In genomic region chr1:243393093-243393492, GRCh38 we compare ENCODE assay signal across 26 cellular contexts.
DNase-seq lines count a peak whose midpoint lies in the region; ATAC-seq and TF ChIP-seq lines count a peak whose summit lies in the region.
"Had no signal": no experiment of that assay in that cellular context is flagged by ENCODE, and none has a peak within 500 bp of the region (broad histone marks: within the 10 kb centered on the region; RNA-seq: fewer than 3 reads in every experiment).

No MANE protein-coding gene starts in this region.

- no peaks in the 10 kb centered on the region for H3K9me3 ChIP-seq in endocrine pancreas (ENCODE audit: control insufficient read depth, low read length)
- H3K9me3 ChIP-seq: neutrophil, upper lobe of left lung had no signal

- TF ChIP-seq CTCF in coronary artery (IDR thresholded peaks at IDR 0.05) (no peak), type B pancreatic cell (conservative IDR thresholded peaks at IDR 0.05) (no peak)

- peaks cover 3% of the 10 kb centered on the region for H3K4me1 Mint-ChIP-seq in activated naive CD4-positive, alpha-beta T cell treated with anti-CD3 and anti-CD28 coated beads, Interleukin-2, amount 50 U/mL, for 24 hours
- peaks cover 24% of the 10 kb centered on the region for H3K4me1 Mint-ChIP-seq in type B pancreatic cell (ENCODE audit: unreplicated experiment)
- H3K4me1 Mint-ChIP-seq: B cell had no signal

- no peak overlapping the region for H3K27ac ChIP-seq in coronary artery
- H3K27ac ChIP-seq: neutrophil, RWPE1, upper lobe of left lung had no signal

- peaks cover 23% of the 10 kb centered on the region for H3K4me1 ChIP-seq in endocrine pancreas (ENCODE audit: control insufficient read depth, insufficient read depth, low read length)
- H3K4me1 ChIP-seq: upper lobe of left lung had no signal

- H3K27me3 Mint-ChIP-seq in activated naive CD4-positive, alpha-beta T cell treated with anti-CD3 and anti-CD28 coated beads, Interleukin-2, amount 50 U/mL, for 24 hours, result no peaks in the 10 kb centered on the region
- no peaks in the 10 kb centered on the region for H3K27me3 Mint-ChIP-seq in type B pancreatic cell
- H3K27me3 Mint-ChIP-seq: B cell, progenitor cell of endocrine pancreas had no signal

- no peaks in the 10 kb centered on the region for H3K27me3 ChIP-seq in endocrine pancreas (ENCODE audit: control insufficient read depth, insufficient read depth, low read length)
- H3K27me3 ChIP-seq: neutrophil, upper lobe of left lung had no signal

- peak overlapping the region; percentile 59 for H3K4me3 ChIP-seq in endocrine pancreas (ENCODE audit: control insufficient read depth, insufficient read depth, low read length)
- H3K4me3 ChIP-seq in coronary artery, result no peak overlapping the region
- H3K4me3 ChIP-seq: GM12878, upper lobe of left lung had no signal

- H3K36me3 Mint-ChIP-seq in activated naive CD4-positive, alpha-beta T cell treated with anti-CD3 and anti-CD28 coated beads, Interleukin-2, amount 50 U/mL, for 24 hours, result peaks cover 8% of the 10 kb centered on the region
- H3K36me3 Mint-ChIP-seq in type B pancreatic cell, result no peaks in the 10 kb centered on the region
- H3K36me3 Mint-ChIP-seq: WTC11 had no signal

- ATAC-seq in GM21786 (IDR thresholded peaks at IDR 0.05; ENCODE audit: unreplicated experiment), result no peak
- ATAC-seq: activated naive CD4-positive, alpha-beta T cell treated with anti-CD3 and anti-CD28 coated beads, Interleukin-2, amount 50 U/mL, for 72 hours; GM12878; HepG2; WTC11 had no signal

- H3K4me3 Mint-ChIP-seq in activated naive CD4-positive, alpha-beta T cell treated with anti-CD3 and anti-CD28 coated beads, Interleukin-2, amount 50 U/mL, for 24 hours, result no peak overlapping the region
- no peak overlapping the region for H3K4me3 Mint-ChIP-seq in type B pancreatic cell
- H3K4me3 Mint-ChIP-seq: B cell, WTC11 had no signal

- H3K27ac Mint-ChIP-seq in activated naive CD4-positive, alpha-beta T cell treated with anti-CD3 and anti-CD28 coated beads, Interleukin-2, amount 50 U/mL, for 24 hours, result peak overlapping the region; percentile 8
- H3K27ac Mint-ChIP-seq in type B pancreatic cell, result no peak overlapping the region
- H3K27ac Mint-ChIP-seq: activated naive CD4-positive, alpha-beta T cell treated with anti-CD3 and anti-CD28 coated beads, Interleukin-2, amount 50 U/mL, for 72 hours; B cell; progenitor cell of endocrine pancreas; WTC11 had no signal

- no peak for DNase-seq in activated naive CD4-positive, alpha-beta T cell (lab: John Stamatoyannopoulos, UW)
- peak; percentile 71 for DNase-seq in NCI-H524 treated with DMSO at 0.1 percent for 48 hours (lab: John Stamatoyannopoulos, UW)
- no peak for DNase-seq in coronary artery (ENCODE audit: low spot score)
- DNase-seq in type B pancreatic cell (ENCODE audit: extremely low spot score, unreplicated experiment), result no peak
- DNase-seq in hippocampal formation (lab: John Stamatoyannopoulos, UW), result no peak
- DNase-seq: activated CD4-positive, alpha-beta T cell treated with anti-CD3 and anti-CD28 coated beads, Interleukin-2, amount 50 U/mL, for 48 hours; activated CD8-positive, alpha-beta memory T cell treated with anti-CD3 and anti-CD28 coated beads, Interleukin-2, amount 50 U/mL, for 4 hours; anterior cingulate cortex; DMS79 treated with DMSO at 0.1 percent for 48 hours; HCEC 1CT; mammary epithelial cell; NCI-H1092; NCI-H2029 treated with DMSO at 0.1 percent for 48 hours; NCI-H510A treated with DMSO at 0.1 percent for 48 hours; upper lobe of left lung had no signal

- no peak overlapping the region for H3K9ac ChIP-seq in endocrine pancreas (ENCODE audit: control insufficient read depth, insufficient read depth, low read length)

- no peaks in the 10 kb centered on the region for H3K36me3 ChIP-seq in endocrine pancreas (ENCODE audit: control insufficient read depth, insufficient read depth, low read length)
- H3K36me3 ChIP-seq: neutrophil, upper lobe of left lung had no signal

- H3K9me3 Mint-ChIP-seq in activated naive CD4-positive, alpha-beta T cell treated with anti-CD3 and anti-CD28 coated beads, Interleukin-2, amount 50 U/mL, for 24 hours, result no peaks in the 10 kb centered on the region
- no peaks in the 10 kb centered on the region for H3K9me3 Mint-ChIP-seq in type B pancreatic cell
- H3K9me3 Mint-ChIP-seq: activated naive CD4-positive, alpha-beta T cell treated with anti-CD3 and anti-CD28 coated beads, Interleukin-2, amount 50 U/mL, for 72 hours; WTC11 had no signal
